Comparison of ENCODE assay signal across 8 cellular contexts in genomic region chr6:5260111-5260620, GRCh38. TPM values are rescaled to one million over a fixed set of nuclear protein-coding genes. Genes with fewer than 3 reads are reported as not detected.
DNase-seq lines count a peak whose midpoint lies in the region; ATAC-seq lines count a peak whose summit lies in the region.

No MANE protein-coding gene starts in this region.

- H3K4me1 ChIP-seq in mononuclear cell (ENCODE audit: insufficient read depth, low read length), result peaks cover 23% of the 10 kb centered on the region

- H3K27me3 ChIP-seq in mononuclear cell (ENCODE audit: insufficient read depth, low read length), result no peaks in the 10 kb centered on the region

- peak; percentile 71 for DNase-seq in AG20443 (ENCODE audit: low spot score)
- peak; percentile 83 for DNase-seq in NCI-H69 (lab: John Stamatoyannopoulos, UW)
- peak; percentile 65 to 70 for DNase-seq in activated CD4-positive, alpha-beta T cell treated with anti-CD3 and anti-CD28 coated beads, Interleukin-2, amount 50 U/mL, for 24 hours (ENCODE audit: low read depth in 1 of 2, low spot score in 1 of 2)
- DNase-seq in effector CD8-positive, alpha-beta T cell (lab: John Stamatoyannopoulos, UW), result peak; percentile 52
- peak; percentile 44 to 55 for DNase-seq in stimulated activated CD8-positive, alpha-beta memory T cell treated with anti-CD3 and anti-CD28 coated beads, Interleukin-2, amount 100 ng/mL, for 48 hours (ENCODE audit: low read depth in 2 of 2)

- no peaks in the 10 kb centered on the region for H3K9me3 ChIP-seq in mononuclear cell (ENCODE audit: low read depth, low read length)

- ATAC-seq in GM18909 (IDR thresholded peaks at IDR 0.05; ENCODE audit: poor library complexity, unreplicated experiment) (peak; percentile 68), HG03159 (IDR thresholded peaks at IDR 0.05; ENCODE audit: unreplicated experiment) (peak; percentile 70)

- H3K4me3 ChIP-seq in mononuclear cell (ENCODE audit: low read length), result peak overlapping the region; percentile 94

RNA-seq across cellular contexts. Expression of gene LYRM4, which starts 0.6 kb away (rescaled TPM):
- total RNA-seq in mononuclear cell, result 25.5 TPM

RNA-seq across cellular contexts. Expression of gene FARS2, which starts 1.1 kb away (rescaled TPM):
- 13.5 TPM for total RNA-seq in mononuclear cell

Comparison
In these comparisons a context has a peak if more than half of its experiments do, and no peak if none do; other contexts are left out.
1. Peak in every context shown above with its lines: DNase-seq, ATAC-seq and H3K4me3 ChIP-seq.